21 cellular contexts compared by ENCODE assay signal in genomic region chr1:77245724-77246294, GRCh38. TPM values are rescaled to one million over a fixed set of nuclear protein-coding genes. Genes with fewer than 3 reads are reported as not detected.
DNase-seq lines count a peak whose midpoint lies in the region; ATAC-seq, FAIRE-seq and TF ChIP-seq lines count a peak whose summit lies in the region.
"Had no signal": no experiment of that assay in that cellular context is flagged by ENCODE, and none has a peak within 500 bp of the region (broad histone marks: within the 10 kb centered on the region; RNA-seq: fewer than 3 reads in every experiment).

No MANE protein-coding gene starts in this region.

- H2BK120ac ChIP-seq in mesenchymal stem cell (ENCODE audit: low read depth, low read length), result no peak overlapping the region

- no peak for TF ChIP-seq POLR2A in gastroesophageal sphincter (IDR thresholded peaks at IDR 0.05)

- H3K14ac ChIP-seq in mesenchymal stem cell (ENCODE audit: low read length in 2 of 2), result no peak overlapping the region

- no peaks in the 10 kb centered on the region for H3K79me1 ChIP-seq in mesenchymal stem cell (replicated peaks; ENCODE audit: low read length, poor library complexity, severe bottlenecking)

- H3K9ac ChIP-seq in mesenchymal stem cell (ENCODE audit: low read length), result no peak overlapping the region

- H3K9me3 ChIP-seq in AG04450 (ENCODE audit: control insufficient read depth, insufficient read depth, low read length) (peaks cover 4% of the 10 kb centered on the region; the same call in 1 of the 2 replicates), mesenchymal stem cell (ENCODE audit: control insufficient read depth, low read length) (peaks cover 43% of the 10 kb centered on the region), gastroesophageal sphincter (peaks cover 0 to 21% (median 0%) of the 10 kb centered on the region in 3 donors)

- peak; percentile 23 for FAIRE-seq in endometrium (lab: Jason Lieb, UNC)
- FAIRE-seq: A204.1, GM12892, GM19239 had no signal

- no peak overlapping the region for H4K91ac ChIP-seq in mesenchymal stem cell (ENCODE audit: low read length)

- H3K27ac Mint-ChIP-seq in stimulated activated naive B cell treated with anti-CD40 and anti-IgM and Interleukin-4, amounts not matched to agents 10 μg/mL and 1 μg/mL and 100 μg/mL, for 72 hours, result no peak overlapping the region
- H3K27ac Mint-ChIP-seq: CD4-positive, alpha-beta memory T cell; GM23338; H9 had no signal

- no peak overlapping the region for H2BK15ac ChIP-seq in mesenchymal stem cell (ENCODE audit: low read depth, poor library complexity, severe bottlenecking)

- H3K4ac ChIP-seq in mesenchymal stem cell (ENCODE audit: low read depth in 1 of 2, low read length in 2 of 2), result no peak overlapping the region

- H3K18ac ChIP-seq in mesenchymal stem cell (ENCODE audit: low read depth in 1 of 2, low read length in 2 of 2), result no peak overlapping the region

- peaks cover 26% of the 10 kb centered on the region in 2 donors for H3K9me3 Mint-ChIP-seq in stimulated activated naive B cell treated with anti-CD40 and anti-IgM and Interleukin-4, amounts not matched to agents 10 μg/mL and 1 μg/mL and 100 μg/mL, for 72 hours

- no peak overlapping the region for H2AK5ac ChIP-seq in mesenchymal stem cell (ENCODE audit: low read length, severe bottlenecking)

- H4K8ac ChIP-seq in mesenchymal stem cell (ENCODE audit: low read length), result no peak overlapping the region

- no peaks in the 10 kb centered on the region for H3K27me3 Mint-ChIP-seq in stimulated activated naive B cell treated with anti-CD40 and anti-IgM and Interleukin-4, amounts not matched to agents 10 μg/mL and 1 μg/mL and 100 μg/mL, for 72 hours

- no peak overlapping the region for H3K4me2 ChIP-seq in mesenchymal stem cell (ENCODE audit: low read length, poor library complexity, severe bottlenecking)
- H3K4me2 ChIP-seq: GM23338 had no signal

- TF ChIP-seq EP300 in gastroesophageal sphincter (IDR thresholded peaks at IDR 0.05), result no peak

- no peak overlapping the region for H2BK12ac ChIP-seq in mesenchymal stem cell (ENCODE audit: low read length in 2 of 2)

- no peak overlapping the region for H3K4me3 Mint-ChIP-seq in stimulated activated naive B cell treated with anti-CD40 and anti-IgM and Interleukin-4, amounts not matched to agents 10 μg/mL and 1 μg/mL and 100 μg/mL, for 72 hours
- H3K4me3 Mint-ChIP-seq: CD4-positive, alpha-beta memory T cell; GM23338; H9 had no signal

- H2BK5ac ChIP-seq in mesenchymal stem cell (ENCODE audit: low read depth, low read length, poor library complexity, severe bottlenecking), result no peak overlapping the region

- H3K23ac ChIP-seq in mesenchymal stem cell (ENCODE audit: low read length in 2 of 2), result no peak overlapping the region

- H2AFZ ChIP-seq in mesenchymal stem cell (ENCODE audit: low read depth, low read length), result no peak overlapping the region
- H2AFZ ChIP-seq: GM23338 had no signal

- H3K36me3 ChIP-seq in mesenchymal stem cell (ENCODE audit: control insufficient read depth in 1 of 2, insufficient read depth in 2 of 2, low read depth in 1 of 2, low read length in 2 of 2) (no peaks in the 10 kb centered on the region), gastroesophageal sphincter (no peaks in the 10 kb centered on the region)

- CTCF ChIA-PET in AG04450 (lab: Charles Lee), result interaction anchor here (1.0 to 1.1 kb wide), 2 partner anchors 269 to 287 kb away, joined by 3 to 4 read pairs; no protein-coding TSS in a partner anchor

- POLR2A ChIA-PET in AG04450 (lab: Yijun Ruan, JAX), result no interaction called here

- no peaks in the 10 kb centered on the region for H3K4me1 ChIP-seq in mesenchymal stem cell (ENCODE audit: control insufficient read depth, insufficient read depth, low read depth, low read length)
- no peaks in the 10 kb centered on the region for H3K4me1 ChIP-seq in gastroesophageal sphincter

- TF ChIP-seq CTCF in AG04450 (IDR thresholded peaks at IDR 0.05; ENCODE audit: low read depth, low read length) (no peak), WI38 (IDR thresholded peaks at IDR 0.05; ENCODE audit: low read depth, low read length) (no peak), gastroesophageal sphincter (IDR thresholded peaks at IDR 0.05) (no peak)

- peaks cover 6 to 8% of the 10 kb centered on the region in 2 donors for H3K36me3 Mint-ChIP-seq in stimulated activated naive B cell treated with anti-CD40 and anti-IgM and Interleukin-4, amounts not matched to agents 10 μg/mL and 1 μg/mL and 100 μg/mL, for 72 hours

- no peak for ATAC-seq in HG02759 (IDR thresholded peaks at IDR 0.05; ENCODE audit: unreplicated experiment)
- ATAC-seq in HG03521 (IDR thresholded peaks at IDR 0.05; ENCODE audit: unreplicated experiment), result no peak
- ATAC-seq in stimulated activated naive B cell treated with anti-CD40 and anti-IgM and Interleukin-4, amounts not matched to agents 10 μg/mL and 1 μg/mL and 100 μg/mL, for 72 hours (replicated peaks), result no peak
- no peak for ATAC-seq in gastroesophageal sphincter
- ATAC-seq: GM23338, HCT116 had no signal

- H3K27me3 ChIP-seq in AG04450 (ENCODE audit: control insufficient read depth, insufficient read depth, low read length) (no peaks in the 10 kb centered on the region), mesenchymal stem cell (ENCODE audit: control insufficient read depth in 1 of 2, insufficient read depth in 1 of 2, low read length in 2 of 2) (no peaks in the 10 kb centered on the region), gastroesophageal sphincter (no peaks in the 10 kb centered on the region)

- H3K4me3 ChIP-seq in AG04450 (ENCODE audit: low read depth, low read length) (no peak overlapping the region), WI38 (ENCODE audit: low read depth, low read length) (peak overlapping the region; percentile 2; the same call in 1 of the 2 replicates), mesenchymal stem cell (ENCODE audit: insufficient read depth in 1 of 2, low read depth in 1 of 2, low read length in 2 of 2) (no peak overlapping the region), gastroesophageal sphincter (no peak overlapping the region)
- H3K4me3 ChIP-seq: GM23338 had no signal

- 56% methylated on average over 2 of the region's 2 CpGs for WGBS in mesenchymal stem cell
- 25 to 26% methylated on average over 2 of the region's 2 CpGs for WGBS in gastroesophageal sphincter (ENCODE audit: low coverage in 1 of 2), 2 donors

- H3K4me1 Mint-ChIP-seq in stimulated activated naive B cell treated with anti-CD40 and anti-IgM and Interleukin-4, amounts not matched to agents 10 μg/mL and 1 μg/mL and 100 μg/mL, for 72 hours, result no peaks in the 10 kb centered on the region
- H3K4me1 Mint-ChIP-seq: GM23338, H9 had no signal

- DNase-seq in AG04450 (ENCODE audit: low read depth, low spot score), result peak; percentile 59
- peak; percentile 22 for DNase-seq in mesenchymal stem cell
- DNase-seq in stimulated activated naive B cell treated with anti-CD40 and anti-IgM and Interleukin-4, amounts not matched to agents 10 μg/mL and 1 μg/mL and 100 μg/mL, for 72 hours, result no peak
- DNase-seq: C1 segment of cervical spinal cord; Calu3; CD4-positive, alpha-beta memory T cell; COR-L47; DMS53; DND-41; H9 had no signal

- H3K27ac ChIP-seq in AG04450 (ENCODE audit: low read depth, low read length), result no peak overlapping the region
- no peak overlapping the region for H3K27ac ChIP-seq in mesenchymal stem cell (ENCODE audit: low read length, poor library complexity, severe bottlenecking)
- H3K27ac ChIP-seq in gastroesophageal sphincter, result no peak overlapping the region
- H3K27ac ChIP-seq: 22Rv1 had no signal

RNA-seq across cellular contexts. Expression of gene PIGK, which starts 26.6 kb away (rescaled TPM):
- 34.7 and 48.8 TPM in 2 replicates for polyA plus RNA-seq in AG04450 (2011; rRNA removed)
- 14.3 and 20.5 TPM in 2 replicates for polyA minus RNA-seq in AG04450 (2011; rRNA and poly(A)+ RNA removed)
- polyA plus RNA-seq in mesenchymal stem cell (2013, experiment 1 of 2), result 44.9 TPM
- polyA plus RNA-seq in mesenchymal stem cell (2013, experiment 2 of 2), result 46.7 TPM
- 10 to 100 TPM; 17.2 to 26.9 (median 22.4) TPM for total RNA-seq in gastroesophageal sphincter

RNA-seq across cellular contexts. Expression of gene AK5, which starts 36.0 kb away (rescaled TPM):
- polyA plus RNA-seq in AG04450 (2011; rRNA removed), result 34.2 and 45.1 TPM in 2 replicates
- 27.6 and 37.0 TPM in 2 replicates for polyA minus RNA-seq in AG04450 (2011; rRNA and poly(A)+ RNA removed)
- polyA plus RNA-seq in mesenchymal stem cell (2013, experiment 1 of 2), result 48.1 TPM
- polyA plus RNA-seq in mesenchymal stem cell (2013, experiment 2 of 2), result 45.6 TPM
- total RNA-seq in gastroesophageal sphincter, result 1 to 10 TPM in 3 of 4 donors, under 1 TPM in 1; 0.67 to 5.3 (median 2.7) TPM
- total RNA-seq: Calu3 had no signal
